In genomic region chr14:101365329-101366158, GRCh38 we compare ENCODE assay signal across 1 cellular context.
TF ChIP-seq lines count a peak whose summit lies in the region.

No MANE protein-coding gene starts in this region.

TF ChIP-seq in WTC11, 78 proteins besides CTCF, POLR2A, EP300 and RAD21 (continued from another document):
- TF ChIP-seq ARID4B (CRISPR knock-in tag; IDR thresholded peaks at IDR 0.05; ENCODE audit: borderline replicate concordance) (no peak), TP53 (CRISPR knock-in tag; IDR thresholded peaks at IDR 0.05) (no peak), AR (CRISPR knock-in tag; IDR thresholded peaks at IDR 0.05) (no peak), CBFB (CRISPR knock-in tag; IDR thresholded peaks at IDR 0.05; ENCODE audit: low read depth) (no peak)
